In the genomic region with DNA sequence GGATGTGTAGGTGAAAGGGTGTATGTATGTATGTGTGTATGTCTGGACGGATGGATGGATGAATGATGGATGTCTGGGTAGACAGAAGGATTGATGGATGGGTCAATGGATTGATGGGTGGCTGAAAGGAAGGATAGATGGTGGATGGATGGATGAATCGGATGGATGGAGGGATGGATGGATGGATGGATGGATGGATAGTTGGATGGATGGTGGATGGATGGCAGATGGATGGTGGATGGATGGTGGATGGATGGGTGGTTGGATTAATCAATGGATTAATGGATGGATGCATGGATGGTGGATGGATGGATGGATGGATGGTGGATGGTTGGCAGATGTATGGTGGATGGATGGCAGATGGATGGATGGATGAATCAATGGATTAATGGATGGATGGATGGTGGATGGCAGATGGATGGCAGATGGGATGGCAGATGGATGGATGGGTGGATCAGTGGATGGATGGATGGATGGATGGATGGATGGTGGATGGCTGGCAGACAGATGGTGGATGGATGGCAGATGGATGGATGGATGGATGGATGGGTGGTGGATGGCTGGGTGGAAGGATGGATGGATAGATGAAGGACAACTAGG, we compare ENCODE assay signal across 29 cellular contexts. TPM values are rescaled to one million over a fixed set of nuclear protein-coding genes. Genes with fewer than 3 reads are reported as not detected.
"Had no signal": no experiment of that assay in that cellular context is flagged by ENCODE, and none has a peak within 500 bp of the region (broad histone marks: within the 10 kb centered on the region; RNA-seq: fewer than 3 reads in every experiment).

No MANE protein-coding gene starts in this region.

- H3K36me3 ChIP-seq: SJCRH30 had no signal

- FAIRE-seq: TTC549 had no signal

- DNase-seq: activated CD4-positive, alpha-beta T cell treated with anti-CD3 and anti-CD28 coated beads, Interleukin-2, amount 10 ng/mL, durations not matched to agents 24 days and 14 days; activated CD4-positive, alpha-beta T cell treated with anti-CD3 and anti-CD28 coated beads, Interleukin-2, amount 50 U/mL, for 4 hours; activated CD8-positive, alpha-beta T cell treated with anti-CD3 and anti-CD28 coated beads for 36 hours; activated gamma-delta T cell; activated naive CD4-positive, alpha-beta T cell treated with Interleukin-2 at 50 U/mL for 16 hours; activated naive CD8-positive, alpha-beta T cell treated with anti-CD3 and anti-CD28 coated beads, Interleukin-2, amount 50 U/mL, for 24 hours; activated T-cell treated with anti-CD3 and anti-CD28 coated beads, Interleukin-2, amount 50 U/mL, for 24 hours; amniotic stem cell; aorta; NCI-H1092 treated with DMSO at 0.1 percent for 48 hours; NCI-H1417; NCI-H187 treated with DMSO at 0.1 percent for 48 hours; NCI-H2081; NCI-H2171 treated with DMSO at 0.1 percent for 48 hours; NCI-H345; NCI-H524 treated with DMSO at 0.1 percent for 48 hours; SHP77; SJCRH30; T1000 had no signal

- H3K9ac ChIP-seq: KMS-11 had no signal

- H3K4me3 Mint-ChIP-seq: activated CD4-positive, alpha-beta T cell treated with anti-CD3 and anti-CD28 coated beads, Interleukin-2, amount 10 ng/mL, durations not matched to agents 24 days and 14 days; activated CD8-positive, alpha-beta T cell treated with anti-CD3 and anti-CD28 coated beads for 36 hours; activated naive CD8-positive, alpha-beta T cell; activated naive CD8-positive, alpha-beta T cell treated with anti-CD3 and anti-CD28 coated beads, Interleukin-2, amount 50 U/mL, for 24 hours; activated T-cell treated with anti-CD3 and anti-CD28 coated beads, Interleukin-2, amount 50 U/mL, for 24 hours had no signal

- H3K27ac Mint-ChIP-seq: activated CD4-positive, alpha-beta T cell treated with anti-CD3 and anti-CD28 coated beads, Interleukin-2, amount 10 ng/mL, durations not matched to agents 24 days and 14 days; activated CD8-positive, alpha-beta T cell treated with anti-CD3 and anti-CD28 coated beads for 36 hours; activated naive CD8-positive, alpha-beta T cell; activated naive CD8-positive, alpha-beta T cell treated with anti-CD3 and anti-CD28 coated beads, Interleukin-2, amount 50 U/mL, for 24 hours; activated T-cell treated with anti-CD3 and anti-CD28 coated beads, Interleukin-2, amount 50 U/mL, for 24 hours; activated T-helper 2 cell treated with anti-CD3 and anti-CD28 coated beads, Interferon-gamma antibody, Interleukin-2, Interleukin-4, amounts not matched to agents 10 μg/mL and 5 μg/mL and 100 μg/mL, durations not matched to agents 14 hours and 24 hours and 36 hours had no signal

- H3K4me1 Mint-ChIP-seq: activated CD4-positive, alpha-beta T cell treated with anti-CD3 and anti-CD28 coated beads, Interleukin-2, amount 10 ng/mL, durations not matched to agents 24 days and 14 days; activated naive CD8-positive, alpha-beta T cell treated with anti-CD3 and anti-CD28 coated beads, Interleukin-2, amount 50 U/mL, for 24 hours had no signal

- H3K4me2 ChIP-seq: KMS-11 had no signal

- H3K27me3 Mint-ChIP-seq: activated CD4-positive, alpha-beta T cell treated with anti-CD3 and anti-CD28 coated beads, Interleukin-2, amount 10 ng/mL, durations not matched to agents 24 days and 14 days had no signal

- H3K4me3 ChIP-seq: SJCRH30, SK-N-MC had no signal

- H3K27ac ChIP-seq: KMS-11, SJCRH30, SK-N-MC had no signal

- H3K4me1 ChIP-seq: SJCRH30 had no signal

- H3K27me3 ChIP-seq: SJCRH30 had no signal

RNA-seq across cellular contexts. Expression of gene HIF3A, which starts 33.6 kb away (rescaled TPM):
- total RNA-seq: activated CD4-positive, alpha-beta T cell treated with anti-CD3 and anti-CD28 coated beads, Interleukin-2, amount 10 ng/mL, durations not matched to agents 24 days and 14 days; activated CD8-positive, alpha-beta memory T cell treated with anti-CD3 and anti-CD28 coated beads for 36 hours; activated CD8-positive, alpha-beta T cell treated with anti-CD3 and anti-CD28 coated beads for 36 hours; activated T-helper 2 cell treated with anti-CD3 and anti-CD28 coated beads, Interferon-gamma antibody, Interleukin-2, Interleukin-4, amounts not matched to agents 10 μg/mL and 5 μg/mL and 100 μg/mL, durations not matched to agents 14 hours and 24 hours and 36 hours; LHCN-M2; NCI-H460; T-helper 1 cell treated with Interleukin-12 subunit alpha and Interleukin-12 subunit beta and Interleukin-4 antibody, amounts not matched to agents 30 ng/mL and 1 ng/mL, for 36 hours; T-helper 2 cell treated with Interferon-gamma antibody and Interleukin-4, amounts not matched to agents 100 ng/mL and 5 ng/mL, for 36 hours had no signal
